25 cellular contexts compared by ENCODE assay signal in the genomic region with DNA sequence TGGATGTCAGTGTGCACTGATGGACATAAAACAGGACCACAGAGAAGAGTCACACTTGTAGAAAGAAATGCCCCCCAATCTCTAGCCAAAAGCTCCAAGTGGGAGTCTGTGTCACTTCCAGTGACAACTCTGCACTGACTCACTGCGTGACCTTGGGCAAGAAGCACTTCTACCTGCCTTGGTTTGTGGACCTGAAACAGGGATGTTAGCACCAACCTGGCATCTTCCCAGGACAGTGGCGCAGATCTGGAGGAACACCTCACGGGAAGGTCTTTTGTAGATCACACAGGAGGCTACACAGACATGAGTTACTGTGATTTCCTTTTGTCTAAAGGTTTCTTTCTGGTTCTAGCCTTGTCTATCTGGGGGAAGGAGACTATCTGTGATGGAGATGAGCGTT.
A peak's percentile ranks its signal among the peaks of the same experiment; 100 is the strongest.
DNase-seq lines count a peak whose midpoint lies in the region; ATAC-seq, FAIRE-seq and TF ChIP-seq lines count a peak whose summit lies in the region.
"Had no signal": no experiment of that assay in that cellular context is flagged by ENCODE, and none has a peak within 500 bp of the region (broad histone marks: within the 10 kb centered on the region; RNA-seq: fewer than 3 reads in every experiment).

No MANE protein-coding gene starts in this region.

- no peaks in the 10 kb centered on the region for H3K79me2 ChIP-seq in HepG2 (ENCODE audit: insufficient read depth, low read length)
- H3K79me2 ChIP-seq in trophoblast cell (ENCODE audit: control insufficient read depth, insufficient read depth, low read length, poor library complexity) = no peaks in the 10 kb centered on the region

- no peak overlapping the region for H4K12ac ChIP-seq in trophoblast cell (ENCODE audit: low read depth, low read length)

- peaks cover 4% of the 10 kb centered on the region for H3K79me1 ChIP-seq in trophoblast cell (ENCODE audit: low read length)

- ATAC-seq in HepG2 = no peak
- no peak for ATAC-seq in right lobe of liver
- ATAC-seq in HG03565 (IDR thresholded peaks at IDR 0.05; ENCODE audit: unreplicated experiment) = no peak
- ATAC-seq: GM23338 had no signal

- H3K4me1 Mint-ChIP-seq in nephron progenitor cell = peaks cover 41% of the 10 kb centered on the region

- H3K23ac ChIP-seq in trophoblast cell (ENCODE audit: low read length) = peak overlapping the region; percentile 42

- H3K27me3 ChIP-seq in HepG2 (ENCODE audit: control insufficient read depth in 1 of 2, insufficient read depth in 2 of 2, low read length in 2 of 2) (peaks cover 0 to 29% of the 10 kb centered on the region in 2 experiments; a peak in 4 of 5 replicates), right lobe of liver (peaks cover 0 to 21% of the 10 kb centered on the region in 2 donors), trophoblast cell (ENCODE audit: insufficient read depth, low read length) (peaks cover 37% of the 10 kb centered on the region)
- H3K27me3 ChIP-seq: BE2C had no signal

- TF ChIP-seq RAD21 in HepG2 (CRISPR knock-in tag; IDR thresholded peaks at IDR 0.05) = no peak

- H3K18ac ChIP-seq in trophoblast cell (ENCODE audit: low read length) = no peak overlapping the region

- H3K4ac ChIP-seq in trophoblast cell (ENCODE audit: low read depth, low read length) = no peak overlapping the region

- TF ChIP-seq POLR2A in HepG2 (IDR thresholded peaks at IDR 0.05; ENCODE audit: insufficient read depth in 1 of 2, low read depth in 2 of 2, low read length in 2 of 2) = no peak
- no peak for TF ChIP-seq POLR2A in right lobe of liver (IDR thresholded peaks at IDR 0.05)

- H3K36me3 ChIP-seq in HepG2 (replicated peaks in 1 of 2; ENCODE audit: control insufficient read depth in 1 of 2, insufficient read depth in 2 of 2, low read length in 2 of 2) = no peaks in the 10 kb centered on the region
- no peaks in the 10 kb centered on the region for H3K36me3 ChIP-seq in right lobe of liver
- no peaks in the 10 kb centered on the region for H3K36me3 ChIP-seq in trophoblast cell (ENCODE audit: control insufficient read depth in 1 of 2, insufficient read depth in 2 of 2, low read length in 2 of 2)
- H3K36me3 ChIP-seq: BE2C, HAP-1 had no signal

- H4K8ac ChIP-seq in trophoblast cell (ENCODE audit: low read depth, low read length) = no peak overlapping the region

- no peak for TF ChIP-seq CTCF in HepG2 (CRISPR knock-in tag; IDR thresholded peaks at IDR 0.05)
- no peak for TF ChIP-seq CTCF in right lobe of liver (IDR thresholded peaks at IDR 0.05)
- TF ChIP-seq CTCF in nephron progenitor cell (IDR thresholded peaks at IDR 0.05) = no peak

- no peak overlapping the region for H2BK5ac ChIP-seq in trophoblast cell (ENCODE audit: low read depth, low read length, poor library complexity)

- intact Hi-C loops in HepG2 (cut with micrococcal nuclease; ENCODE audit: unreplicated experiment) (no loop called here), right lobe of liver (cut with DNase I) (no loop called here)

- H3K27ac Mint-ChIP-seq in nephron progenitor cell = peak overlapping the region; percentile 58
- H3K27ac Mint-ChIP-seq: CD14-positive monocyte; CD4-positive, alpha-beta T cell; GM23338; HFFc6 had no signal

- BruUV-seq in HepG2 (replicated peaks; lab: Mats Ljungman, UMichigan) = no TSS peak

- POLR2A ChIA-PET in HepG2 (lab: Yijun Ruan, JAX) = no interaction called here

- no peak overlapping the region for H2BK120ac ChIP-seq in trophoblast cell (ENCODE audit: insufficient read depth, low read length, poor library complexity)

- no peak overlapping the region for H3K14ac ChIP-seq in trophoblast cell (ENCODE audit: low read length)

- WGBS in HepG2 (ENCODE audit: low lambda C conversion rate) = 74% methylated on average over 3 of the region's 4 CpGs
- WGBS in right lobe of liver (ENCODE audit: insufficient coverage, low coverage, low lambda C conversion rate, missing lambda C conversion rate) = 67% methylated on average over 1 of the region's 4 CpGs
- WGBS in trophoblast cell (ENCODE audit: extremely low coverage, insufficient coverage, insufficient read length) = no CpG with 5 or more reads among the region's 4 CpGs

- no peak overlapping the region for H2AK5ac ChIP-seq in trophoblast cell (ENCODE audit: low read length)

- H3K27me3 Mint-ChIP-seq in nephron progenitor cell (ENCODE audit: low read depth, poor library complexity) = peaks cover 56% of the 10 kb centered on the region

- no peaks in the 10 kb centered on the region for H4K20me1 ChIP-seq in HepG2 (ENCODE audit: insufficient read depth, low read length)

- CTCF ChIA-PET in HepG2 (lab: Yijun Ruan, JAX; ENCODE audit: low intra/inter-chr PET ratio, low total read pairs) = no interaction called here

- in situ Hi-C loops in HepG2 (cut with HindIII; ENCODE audit: extremely low pct_ligation_motif_present, low pct_unique_long_range_greater_than_20kb) = no loop called here

- H3K9me3 Mint-ChIP-seq in nephron progenitor cell = no peaks in the 10 kb centered on the region
- H3K9me3 Mint-ChIP-seq: CD4-positive, alpha-beta T cell; CD8-positive, alpha-beta memory T cell; GM23338; HFFc6 had no signal

- DNase-seq in HepG2 (ENCODE audit: low spot score) (no peak), right lobe of liver (no peak), nephron progenitor cell (no peak), trophoblast cell (no peak), putamen (ENCODE audit: low spot score) (no peak)
- DNase-seq: ACHN; AML-193; BE2C; CD4-positive, alpha-beta T cell; CD8-positive, alpha-beta memory T cell; DMS 273 treated with DMSO at 0.1 percent for 48 hours; DMS79; GF-D8; HFFc6 had no signal

- no peak overlapping the region for H4K91ac ChIP-seq in trophoblast cell (ENCODE audit: low read depth, low read length)

- H3K4me2 ChIP-seq in HepG2 (ENCODE audit: low read depth, low read length) (no peak overlapping the region), trophoblast cell (ENCODE audit: low read length) (no peak overlapping the region)
- H3K4me2 ChIP-seq: BLaER1 treated with 17β-estradiol and CSF1 and Interleukin-3, amounts not matched to agents 10 nM and 100 nM had no signal

- H3K9me3 ChIP-seq in HepG2 (ENCODE audit: low read length) = no peaks in the 10 kb centered on the region
- H3K9me3 ChIP-seq in right lobe of liver = no peaks in the 10 kb centered on the region
- peaks cover 2% of the 10 kb centered on the region for H3K9me3 ChIP-seq in trophoblast cell (ENCODE audit: insufficient read depth, low read depth, low read length)
- H3K9me3 ChIP-seq: BE2C; BLaER1 treated with 17β-estradiol and CSF1 and Interleukin-3, amounts not matched to agents 10 nM and 100 nM; HAP-1 had no signal

- no peak for FAIRE-seq in HepG2 (lab: Jason Lieb, UNC)
- FAIRE-seq: A204.1, D721Med, GM12891, GM18507, H54 had no signal

- H2BK12ac ChIP-seq in trophoblast cell (ENCODE audit: low read length) = no peak overlapping the region

- H2AFZ ChIP-seq in HepG2 (ENCODE audit: low read length) (no peak overlapping the region), trophoblast cell (ENCODE audit: insufficient read depth, low read length, poor library complexity) (no peak overlapping the region)
- H2AFZ ChIP-seq: GM23338 had no signal

- H3K4me3 ChIP-seq in HepG2 (replicated peaks in 1 of 3; ENCODE audit: insufficient read depth in 1 of 3, low read depth in 2 of 3, low read length in 3 of 3) (no peak overlapping the region), right lobe of liver (no peak overlapping the region), trophoblast cell (ENCODE audit: low read depth, low read length) (no peak overlapping the region)
- H3K4me3 ChIP-seq: BLaER1 treated with 17β-estradiol and CSF1 and Interleukin-3, amounts not matched to agents 10 nM and 100 nM; GM23338; HAP-1 had no signal

- H3K9ac ChIP-seq in HepG2 (ENCODE audit: insufficient read depth, low read depth, low read length) = no peak overlapping the region
- no peak overlapping the region for H3K9ac ChIP-seq in trophoblast cell (ENCODE audit: low read length)
- H3K9ac ChIP-seq: BLaER1 treated with 17β-estradiol and CSF1 and Interleukin-3, amounts not matched to agents 10 nM and 100 nM had no signal

- H3K4me3 Mint-ChIP-seq in nephron progenitor cell = no peak overlapping the region
- H3K4me3 Mint-ChIP-seq: CD4-positive, alpha-beta T cell; CD8-positive, alpha-beta memory T cell; GM23338; HFFc6 had no signal

- H3K4me1 ChIP-seq in HepG2 (ENCODE audit: insufficient read depth, low read length) (peaks cover 23% of the 10 kb centered on the region), right lobe of liver (no peaks in the 10 kb centered on the region), trophoblast cell (ENCODE audit: control insufficient read depth in 1 of 2, insufficient read depth in 2 of 2, low read length in 2 of 2) (peaks cover 0 to 6% of the 10 kb centered on the region in 2 experiments)
- H3K4me1 ChIP-seq: BE2C had no signal

- H3K36me3 Mint-ChIP-seq in nephron progenitor cell (ENCODE audit: low read depth) = no peaks in the 10 kb centered on the region

- TF ChIP-seq EP300 in HepG2 (IDR thresholded peaks at IDR 0.05; ENCODE audit: low read depth in 2 of 2, low read length in 2 of 2) = no peak
- TF ChIP-seq EP300 in HepG2 (CRISPR knock-in tag; IDR thresholded peaks at IDR 0.05; ENCODE audit: borderline replicate concordance) = no peak

- H3K27ac ChIP-seq in HepG2 (ENCODE audit: extremely low read length, insufficient read depth, low read length) (no peak overlapping the region), right lobe of liver (no peak overlapping the region), trophoblast cell (ENCODE audit: low read depth, low read length) (no peak overlapping the region)
- H3K27ac ChIP-seq: 22Rv1; BLaER1 treated with 17β-estradiol and CSF1 and Interleukin-3, amounts not matched to agents 10 nM and 100 nM had no signal

TF ChIP-seq in HepG2, 621 proteins besides CTCF, POLR2A, EP300 and RAD21:
- TF ChIP-seq FOSL2 (CRISPR knock-in tag; IDR thresholded peaks at IDR 0.05) (0 out of 2 replicates have a peak, but pooled peaks have one; percentile 16), ZNF44 (CRISPR knock-in tag; IDR thresholded peaks at IDR 0.05) (no peak)
